15 cellular contexts compared by ENCODE assay signal in the genomic region with DNA sequence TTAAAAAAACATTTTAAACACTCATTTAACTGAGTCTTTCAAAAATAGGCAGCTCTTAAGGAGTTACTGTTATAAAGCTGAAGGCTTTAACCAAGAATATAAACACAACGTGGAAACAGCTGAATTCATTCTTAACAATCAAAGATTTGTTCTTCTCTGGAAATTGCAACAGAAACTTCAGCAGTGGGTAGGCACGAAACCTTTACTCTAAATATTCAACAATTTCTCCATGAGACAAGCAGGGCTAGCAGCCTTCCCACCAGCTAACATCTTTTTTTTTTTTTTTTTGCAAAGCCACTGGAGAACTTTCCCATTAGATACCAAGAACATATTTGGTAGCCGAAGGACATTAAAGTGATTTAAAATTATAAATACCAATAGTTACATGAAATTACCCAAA.
A peak's percentile ranks its signal among the peaks of the same experiment; 100 is the strongest.
DNase-seq lines count a peak whose midpoint lies in the region; TF ChIP-seq lines count a peak whose summit lies in the region.
"Had no signal": no experiment of that assay in that cellular context is flagged by ENCODE, and none has a peak within 500 bp of the region (broad histone marks: within the 10 kb centered on the region; RNA-seq: fewer than 3 reads in every experiment).

No MANE protein-coding gene starts in this region.

- DNase-seq in AG20443 (ENCODE audit: low spot score) (peak; percentile 30), coronary artery (ENCODE audit: low spot score) (no peak), right atrium auricular region (ENCODE audit: low spot score) (no peak), smooth muscle cell (lab: John Stamatoyannopoulos, UW; ENCODE audit: unreplicated experiment) (no peak), KBM-7 (no peak), GM13976 (ENCODE audit: low spot score) (no peak), NCI-H187 treated with DMSO at 0.1 percent for 48 hours (lab: John Stamatoyannopoulos, UW) (no peak), NCI-H1694 (lab: John Stamatoyannopoulos, UW) (no peak)
- DNase-seq: activated T-cell treated with anti-CD3 and anti-CD28 coated beads, Interleukin-2, amount 50 U/mL, for 4 hours; NCI-H1092; small intestine; stimulated activated naive B cell treated with anti-CD40 and anti-IgM and Interleukin-4, amounts not matched to agents 10 μg/mL and 1 μg/mL and 100 μg/mL, for 72 hours had no signal

- 63% methylated on average over 3 of the region's 3 CpGs for WGBS in smooth muscle cell (ENCODE audit: low lambda C conversion rate)

- H3K4me1 ChIP-seq in right atrium auricular region (peaks cover 0 to 71% of the 10 kb centered on the region in 2 donors), smooth muscle cell (ENCODE audit: low read depth) (peaks cover 17% of the 10 kb centered on the region)

- H3F3A ChIP-seq in smooth muscle cell (ENCODE audit: low read depth) = no peaks in the 10 kb centered on the region

- H3K79me2 ChIP-seq in smooth muscle cell (ENCODE audit: low read depth) = peaks cover 7% of the 10 kb centered on the region

- H4K20me1 ChIP-seq in smooth muscle cell (ENCODE audit: low read depth) = no peaks in the 10 kb centered on the region

- H3K27me3 ChIP-seq in right atrium auricular region = no peaks in the 10 kb centered on the region
- no peaks in the 10 kb centered on the region for H3K27me3 ChIP-seq in smooth muscle cell (ENCODE audit: low read depth)
- H3K27me3 ChIP-seq: neural progenitor cell, SJCRH30 had no signal

- in situ Hi-C loops in KBM-7 (cut with MboI; ENCODE audit: low pct_unique_long_range_greater_than_20kb, low sequenced_read_pairs) (no loop called here), GM13976 (cut with MboI; ENCODE audit: low sequenced_read_pairs, unreplicated experiment) (no loop called here)

- H3K27ac ChIP-seq in coronary artery (peak overlapping the region; percentile 23 to 78), right atrium auricular region (peak overlapping the region; percentile 41 to 62), smooth muscle cell (ENCODE audit: low read depth) (peak overlapping the region; percentile 19)
- H3K27ac ChIP-seq: SJCRH30 had no signal

- TF ChIP-seq CTCF in coronary artery (IDR thresholded peaks at IDR 0.05) (no peak), right atrium auricular region (IDR thresholded peaks at IDR 0.05) (no peak), smooth muscle cell (IDR thresholded peaks at IDR 0.05; ENCODE audit: borderline replicate concordance, insufficient read depth, poor library complexity, severe bottlenecking) (no peak), GM13976 (IDR thresholded peaks at IDR 0.05; ENCODE audit: borderline replicate concordance, control extremely low read depth, extremely low read depth, insufficient read depth, missing control alignments) (no peak)

- H3K9ac ChIP-seq in smooth muscle cell (ENCODE audit: low read depth) = no peak overlapping the region
- H3K9ac ChIP-seq: neural progenitor cell had no signal

- peak overlapping the region; percentile 6 for H3K4me2 ChIP-seq in smooth muscle cell
- H3K4me2 ChIP-seq: neural progenitor cell had no signal

- H3K9me3 ChIP-seq in right atrium auricular region = no peaks in the 10 kb centered on the region
- H3K9me3 ChIP-seq in smooth muscle cell (replicated peaks; ENCODE audit: low read depth) = no peaks in the 10 kb centered on the region
- H3K9me3 ChIP-seq: SJCRH30 had no signal

- H3K4me3 ChIP-seq in coronary artery (no peak overlapping the region), right atrium auricular region (no peak overlapping the region), smooth muscle cell (no peak overlapping the region)
- H3K4me3 ChIP-seq: lung, neural progenitor cell, SJCRH30 had no signal

- H3K36me3 ChIP-seq in right atrium auricular region (no peaks in the 10 kb centered on the region), smooth muscle cell (ENCODE audit: low read depth) (no peaks in the 10 kb centered on the region)
- H3K36me3 ChIP-seq: neural progenitor cell, SJCRH30 had no signal

- peak overlapping the region; percentile 27 for H2AFZ ChIP-seq in smooth muscle cell (ENCODE audit: low read depth)
- H2AFZ ChIP-seq: neural progenitor cell had no signal
